ENCODE assay signal across 13 cellular contexts in the genomic region with DNA sequence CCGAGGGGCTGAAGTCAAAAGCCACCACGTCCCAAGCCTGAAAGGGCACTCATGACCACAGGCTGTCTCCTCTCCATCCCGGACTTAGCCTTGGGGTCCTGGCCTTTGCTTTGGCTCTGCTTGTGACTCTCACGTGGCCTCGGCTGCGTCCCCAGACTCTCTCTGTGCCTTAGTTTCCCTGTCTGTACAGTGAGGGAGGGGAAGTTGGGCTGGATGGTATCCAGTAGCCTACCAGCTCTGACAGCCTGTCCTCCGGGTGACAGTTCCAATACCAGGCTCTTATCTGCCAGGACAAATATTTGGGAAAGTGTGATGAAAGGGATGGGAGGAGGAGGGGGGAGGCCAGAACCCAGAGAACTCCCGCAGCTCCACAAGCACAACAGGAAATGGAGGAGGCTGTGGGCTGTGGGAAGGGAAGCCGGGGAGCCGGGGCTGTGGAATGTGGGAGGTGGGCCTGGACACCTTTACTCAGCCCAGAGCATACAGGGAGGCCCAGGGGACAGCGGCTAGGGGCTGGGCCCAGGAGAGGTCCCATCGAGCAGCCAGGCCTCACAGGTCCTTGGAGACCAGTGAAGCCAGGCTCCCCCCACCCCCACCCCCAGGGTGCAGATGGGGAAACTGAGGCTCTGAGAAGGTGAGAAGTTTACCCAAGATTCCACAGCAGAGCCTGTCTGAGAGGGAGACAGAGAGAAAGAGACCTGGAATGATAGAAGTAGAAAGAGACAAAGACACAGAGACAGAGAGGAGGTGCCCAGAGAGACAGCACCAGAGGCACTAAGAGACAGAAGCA. TPM values are rescaled to one million over a fixed set of nuclear protein-coding genes. Genes with fewer than 3 reads are reported as not detected.
DNase-seq lines count a peak whose midpoint lies in the region; ATAC-seq lines count a peak whose summit lies in the region.
"Had no signal": no experiment of that assay in that cellular context is flagged by ENCODE, and none has a peak within 500 bp of the region (broad histone marks: within the 10 kb centered on the region; RNA-seq: fewer than 3 reads in every experiment).

No MANE protein-coding gene starts in this region.

- peaks cover 31% of the 10 kb centered on the region for H3F3A ChIP-seq in GM23248 (ENCODE audit: insufficient read depth)

- peaks cover 62% of the 10 kb centered on the region for H3K79me2 ChIP-seq in GM23248 (ENCODE audit: insufficient read depth)

- H3K9me2 ChIP-seq in GM23248 (ENCODE audit: insufficient read depth): no peaks in the 10 kb centered on the region

- in situ Hi-C loops in GM23248 (cut with MboI): no loop called here

- no peaks in the 10 kb centered on the region for H3K9me3 ChIP-seq in GM23248 (ENCODE audit: low read depth)
- H3K9me3 ChIP-seq: colonic mucosa, left lung had no signal

- H3K9ac ChIP-seq in GM23248: peak overlapping the region; percentile 79

- H3K4me2 ChIP-seq in GM23248 (ENCODE audit: unreplicated experiment): peak overlapping the region; percentile 74

- 46 to 47% methylated on average over 10 to 12 of the region's 12 CpGs for WGBS in GM23248 (ENCODE audit: low coverage in 1 of 2, low lambda C conversion rate in 2 of 2, missing lambda C conversion rate in 2 of 2), 2 experiments

- H4K20me1 ChIP-seq in GM23248 (ENCODE audit: insufficient read depth): no peaks in the 10 kb centered on the region

- no peak for ATAC-seq in GM19467 (IDR thresholded peaks at IDR 0.05; ENCODE audit: unreplicated experiment)
- ATAC-seq: left lung had no signal

- peak overlapping the region; percentile 94 for H3K27ac ChIP-seq in GM23248
- H3K27ac ChIP-seq in skin epidermis: peak overlapping the region in 16 of 21 experiments; percentile 4 to 89 (median 47)

- peak; percentile 39 for DNase-seq in GM23248
- peak; percentile 86 for DNase-seq in astrocyte of the hippocampus (ENCODE audit: low read depth, low spot score)
- DNase-seq in islet precursor cell: peak; percentile 96
- DNase-seq in superior temporal gyrus (ENCODE audit: extremely low spot score): no peak
- DNase-seq in COR-L47 (lab: John Stamatoyannopoulos, UW): no peak
- no peak for DNase-seq in NCI-H2196 (lab: John Stamatoyannopoulos, UW; ENCODE audit: unreplicated experiment)
- DNase-seq: activated CD4-positive, alpha-beta memory T cell treated with anti-CD3 and anti-CD28 coated beads, Interleukin-2, amount 10 ng/mL, durations not matched to agents 7 days and 5 days; colonic mucosa; left lung; MV-4-11; RPMI8226 had no signal

- peaks cover 16% of the 10 kb centered on the region; the same call in 1 of the 2 replicates for H3K36me3 ChIP-seq in GM23248 (ENCODE audit: low read depth)
- H3K36me3 ChIP-seq: colonic mucosa, left lung had no signal

- H3K27me3 ChIP-seq in GM23248 (replicated peaks; ENCODE audit: insufficient read depth): no peaks in the 10 kb centered on the region
- H3K27me3 ChIP-seq: colonic mucosa, left lung had no signal

- H2AFZ ChIP-seq in GM23248: no peak overlapping the region

- H3K4me3 ChIP-seq in GM23248 (no peak overlapping the region; the same call in 1 of the 2 replicates), skin epidermis (no peak overlapping the region)
- H3K4me3 ChIP-seq: colonic mucosa, left lung had no signal

- peaks cover 63% of the 10 kb centered on the region for H3K4me1 ChIP-seq in GM23248 (ENCODE audit: insufficient read depth)
- H3K4me1 ChIP-seq: colonic mucosa had no signal

RNA-seq across cellular contexts. Expression of a gene that starts 18.3 kb away (rescaled TPM):
- 189 and 205 TPM in 2 replicates for total RNA-seq in GM23248 (2014; rRNA removed; shearing (Covaris generic))
- 155 and 163 TPM in 2 replicates for polyA plus RNA-seq in GM23248 (2016; fragmentation: Nextera tagmentation; extraction: Ambion mirVana)

RNA-seq across cellular contexts. Expression of a gene that starts 29.2 kb away (rescaled TPM):
- not detected in 2 replicates for total RNA-seq in GM23248 (2014; rRNA removed; shearing (Covaris generic))
- polyA plus RNA-seq in GM23248 (2016; fragmentation: Nextera tagmentation; extraction: Ambion mirVana): 0.19 TPM in 1 of 2 replicates, not detected in the other
- total RNA-seq: activated CD4-positive, alpha-beta memory T cell treated with anti-CD3 and anti-CD28 coated beads, Interleukin-2, amount 10 ng/mL, durations not matched to agents 7 days and 5 days had no signal

RNA-seq across cellular contexts. Expression of a gene that starts 51.0 kb away (rescaled TPM):
- total RNA-seq in GM23248 (2014; rRNA removed; shearing (Covaris generic)): 0.63 TPM in 1 of 2 replicates, not detected in the other
- 0.48 and 0.56 TPM in 2 replicates for polyA plus RNA-seq in GM23248 (2016; fragmentation: Nextera tagmentation; extraction: Ambion mirVana)

RNA-seq across cellular contexts. Expression of a gene that starts 52.5 kb away (rescaled TPM):
- not detected in 2 replicates for total RNA-seq in GM23248 (2014; rRNA removed; shearing (Covaris generic))
- not detected in 2 replicates for polyA plus RNA-seq in GM23248 (2016; fragmentation: Nextera tagmentation; extraction: Ambion mirVana)
- total RNA-seq: activated CD4-positive, alpha-beta memory T cell treated with anti-CD3 and anti-CD28 coated beads, Interleukin-2, amount 10 ng/mL, durations not matched to agents 7 days and 5 days; left lung had no signal

Comparison
In these comparisons a context has a peak if more than half of its experiments do, and no peak if none do; other contexts are left out.
1. DNase-seq: peak in GM23248 (single experiment), astrocyte of the hippocampus (single experiment) and islet precursor cell (single experiment); none in superior temporal gyrus (single experiment), COR-L47 (single experiment) and NCI-H2196 (single experiment).